In genomic region chr4:5887361-5888221, GRCh38 we compare ENCODE assay signal across 11 cellular contexts. TPM values are rescaled to one million over a fixed set of nuclear protein-coding genes. Genes with fewer than 3 reads are reported as not detected.
DNase-seq lines count a peak whose midpoint lies in the region; ATAC-seq and TF ChIP-seq lines count a peak whose summit lies in the region.
"Had no signal": no experiment of that assay in that cellular context is flagged by ENCODE, and none has a peak within 500 bp of the region (broad histone marks: within the 10 kb centered on the region; RNA-seq: fewer than 3 reads in every experiment).

No MANE protein-coding gene starts in this region.

- no peaks in the 10 kb centered on the region for H3K36me3 Mint-ChIP-seq in Caco-2 (ENCODE audit: insufficient read depth, unreplicated experiment)

- H3K4me3 ChIP-seq in esophagus (ENCODE audit: low read depth in 1 of 2, low read length in 2 of 2) = peak overlapping the region; percentile 10 to 40
- peak overlapping the region; percentile 87 for H3K4me3 ChIP-seq in neural cell (ENCODE audit: low read length)
- H3K4me3 ChIP-seq in Caco-2 (ENCODE audit: low read depth, low read length) = no peak overlapping the region

- no peak overlapping the region for H3K27ac ChIP-seq in esophagus (ENCODE audit: low read depth in 2 of 2, low read length in 1 of 2)
- peak overlapping the region; percentile 98 for H3K27ac ChIP-seq in neural cell (ENCODE audit: low read length)

- peak; percentile 18 for TF ChIP-seq EP300 in neural cell (conservative IDR thresholded peaks at IDR 0.05; ENCODE audit: poor library complexity, severe bottlenecking)

- no peaks in the 10 kb centered on the region for H3K4me1 Mint-ChIP-seq in Caco-2 (ENCODE audit: low read depth, unreplicated experiment)

- no peaks in the 10 kb centered on the region for H3K9me3 Mint-ChIP-seq in Caco-2 (ENCODE audit: unreplicated experiment)

- H3F3A ChIP-seq in neural cell (ENCODE audit: insufficient read depth, low read length, poor library complexity, severe bottlenecking) = no peaks in the 10 kb centered on the region

- peak overlapping the region; percentile 99 for H3K9ac ChIP-seq in neural cell (ENCODE audit: low read length)

- peaks cover 92% of the 10 kb centered on the region for H3K79me2 ChIP-seq in neural cell (replicated peaks; ENCODE audit: insufficient read depth, low read length)

- no peak for TF ChIP-seq RAD21 in neural cell (conservative IDR thresholded peaks at IDR 0.05)

- peaks cover 8% of the 10 kb centered on the region in 2 donors for H3K4me1 ChIP-seq in esophagus (ENCODE audit: control insufficient read depth in 2 of 2, insufficient read depth in 2 of 2, low read length in 1 of 2)
- H3K4me1 ChIP-seq in Caco-2 = no peaks in the 10 kb centered on the region

- BruUV-seq in Caco-2 (replicated peaks; lab: Mats Ljungman, UMichigan) = no TSS peak

- peaks cover 14% of the 10 kb centered on the region for H4K20me1 ChIP-seq in neural cell (ENCODE audit: insufficient read depth)

- H3K9me2 ChIP-seq in neural cell (ENCODE audit: insufficient read depth, low read length) = no peaks in the 10 kb centered on the region

- H3K9me3 ChIP-seq in esophagus (ENCODE audit: control insufficient read depth in 2 of 2, insufficient read depth in 1 of 2, low read depth in 1 of 2, low read length in 1 of 2) (peaks cover 0 to 3% of the 10 kb centered on the region in 2 donors), neural cell (ENCODE audit: low read length) (no peaks in the 10 kb centered on the region), Caco-2 (no peaks in the 10 kb centered on the region)

- no peak overlapping the region for H3K4me3 Mint-ChIP-seq in Caco-2 (ENCODE audit: unreplicated experiment)

- ATAC-seq in GM21515 (IDR thresholded peaks at IDR 0.05; ENCODE audit: unreplicated experiment) (no peak), GM19328 (IDR thresholded peaks at IDR 0.05; ENCODE audit: unreplicated experiment) (no peak)

- peak overlapping the region; percentile 99 for H3K4me2 ChIP-seq in neural cell (ENCODE audit: low read length)

- peaks cover 15% of the 10 kb centered on the region for H3K27me3 Mint-ChIP-seq in Caco-2 (ENCODE audit: insufficient read depth, unreplicated experiment)

- H2AFZ ChIP-seq in neural cell (ENCODE audit: low read depth, low read length) = peak overlapping the region; percentile 4

- intact Hi-C loops in Caco-2 (cut with micrococcal nuclease; ENCODE audit: unreplicated experiment) = no loop called here

- DNase-seq in A172 (ENCODE audit: low spot score) (peak; percentile 68), NCI-H146 (lab: John Stamatoyannopoulos, UW) (peak; percentile 75), Caco-2 (no peak)
- DNase-seq in stimulated activated CD8-positive, alpha-beta memory T cell treated with anti-CD3 and anti-CD28 coated beads, Interleukin-4, amount 100 ng/mL, for 48 hours = no peak
- DNase-seq: activated CD4-positive, alpha-beta T cell treated with anti-CD3 and anti-CD28 coated beads, Interleukin-2, amount 50 U/mL, for 1 hour; effector memory CD4-positive, alpha-beta T cell; NCI-H2107 had no signal

- H3K27ac Mint-ChIP-seq in Caco-2 (ENCODE audit: unreplicated experiment) = no peak overlapping the region

- CTCF ChIA-PET in Caco-2 (lab: Charles Lee) = no interaction called here

- WGBS in esophagus, 2 donors = 3% methylated on average over 55 to 70 of the region's 70 CpGs

- POLR2A ChIA-PET in Caco-2 (lab: Charles Lee) = no interaction called here

- peaks cover 7 to 27% of the 10 kb centered on the region in 2 donors for H3K27me3 ChIP-seq in esophagus (ENCODE audit: control insufficient read depth in 1 of 2, insufficient read depth in 2 of 2, low read length in 2 of 2)
- H3K27me3 ChIP-seq in neural cell (ENCODE audit: insufficient read depth, low read depth, low read length) = no peaks in the 10 kb centered on the region
- H3K27me3 ChIP-seq in Caco-2 (replicated peaks; ENCODE audit: control insufficient read depth, insufficient read depth, low read length) = no peaks in the 10 kb centered on the region

- peak; percentile 14 for TF ChIP-seq CTCF in neural cell (IDR thresholded peaks at IDR 0.05; ENCODE audit: poor library complexity, severe bottlenecking)
- TF ChIP-seq CTCF in Caco-2 (IDR thresholded peaks at IDR 0.05; ENCODE audit: insufficient read depth in 1 of 2, low read depth in 1 of 2, low read length in 1 of 2, severe bottlenecking in 1 of 2, unreplicated experiment in 1 of 2) = no peak

- H3K36me3 ChIP-seq in esophagus (ENCODE audit: control insufficient read depth in 2 of 2, insufficient read depth in 2 of 2, low read length in 1 of 2) (no peaks in the 10 kb centered on the region), neural cell (ENCODE audit: insufficient read depth, low read length) (no peaks in the 10 kb centered on the region), Caco-2 (ENCODE audit: control insufficient read depth, insufficient read depth, low read length) (no peaks in the 10 kb centered on the region)

TF ChIP-seq in neural cell, 6 proteins besides CTCF, POLR2A, EP300 and RAD21:
- TF ChIP-seq SMC3 (conservative IDR thresholded peaks at IDR 0.05; ENCODE audit: poor library complexity) (no peak), REST (IDR thresholded peaks at IDR 0.05; ENCODE audit: borderline replicate concordance) (peak; percentile 78), EZH2 (IDR thresholded peaks at IDR 0.05; ENCODE audit: borderline replicate concordance, insufficient read depth, low read length, poor library complexity, severe bottlenecking) (no peak), TAF1 (IDR thresholded peaks at IDR 0.05; ENCODE audit: low read depth) (peak; percentile 35), MXI1 (conservative IDR thresholded peaks at IDR 0.05; ENCODE audit: poor library complexity, severe bottlenecking) (no peak), POLR2AphosphoS5 (IDR thresholded peaks at IDR 0.05) (peak; percentile 25)

RNA-seq across cellular contexts. Expression of gene CRMP1, which starts 5.3 kb away (rescaled TPM):
- total RNA-seq in A172 (2014; rRNA removed; shearing (Covaris generic)) = 51.5 and 55.6 TPM in 2 replicates
- polyA plus RNA-seq in esophagus = 1 to 10 TPM in 1 of 2 donors, under 1 TPM in 1; 0.35 to 2.3 TPM
- 642 and 752 TPM in 2 replicates for polyA plus RNA-seq in neural cell
- 709 and 726 TPM in 2 replicates for polyA minus RNA-seq in neural cell
- not detected in 2 replicates for total RNA-seq in Caco-2 (2022)

Comparison
In these comparisons a context has a peak if more than half of its experiments do, and no peak if none do; other contexts are left out.
1. DNase-seq: peak in A172 (single experiment) and NCI-H146 (single experiment); none in stimulated activated CD8-positive, alpha-beta memory T cell treated with anti-CD3 and anti-CD28 coated beads, Interleukin-4, amount 100 ng/mL, for 48 hours (single experiment) and Caco-2 (0 of 2).
2. RNA of gene CRMP1, which starts 5.3 kb away (total RNA-seq): 51.5 to 55.6 TPM in A172; not detected in Caco-2; every median in the first group is over 10 times any median in the second.